14 cellular contexts compared by ENCODE assay signal in genomic region chr1:213982515-213982813, GRCh38. TPM values are rescaled to one million over a fixed set of nuclear protein-coding genes. Genes with fewer than 3 reads are reported as not detected.
DNase-seq lines count a peak whose midpoint lies in the region; ATAC-seq, FAIRE-seq and TF ChIP-seq lines count a peak whose summit lies in the region.
"Had no signal": no experiment of that assay in that cellular context is flagged by ENCODE, and none has a peak within 500 bp of the region (broad histone marks: within the 10 kb centered on the region; RNA-seq: fewer than 3 reads in every experiment).

No MANE protein-coding gene starts in this region.

- TF ChIP-seq CTCF in endothelial cell of umbilical vein (IDR thresholded peaks at IDR 0.05; ENCODE audit: extremely low read depth in 1 of 2, insufficient read depth in 1 of 2, low read depth in 1 of 2, low read length in 2 of 2): no peak
- no peak for TF ChIP-seq CTCF in neural progenitor cell (IDR thresholded peaks at IDR 0.05)
- no peak for TF ChIP-seq CTCF in vagina (IDR thresholded peaks at IDR 0.05)

- H3K27ac ChIP-seq in endothelial cell of umbilical vein (ENCODE audit: insufficient read depth, low read depth, low read length) (no peak overlapping the region), neural progenitor cell (no peak overlapping the region), vagina (no peak overlapping the region)
- H3K27ac ChIP-seq: C4-2B had no signal

- POLR2A ChIA-PET in endothelial cell of umbilical vein (lab: Charles Lee): no interaction called here

- no peak for FAIRE-seq in endothelial cell of umbilical vein (lab: Jason Lieb, UNC)

- H3K4me3 ChIP-seq in endothelial cell of umbilical vein (replicated peaks in 1 of 3; ENCODE audit: insufficient read depth in 1 of 3, low read depth in 1 of 3, low read length in 3 of 3) (peak overlapping the region in 2 of 3 experiments; percentile 12 to 46), neural progenitor cell (peak overlapping the region; percentile 58), vagina (peak overlapping the region; percentile 24 to 32)

- H3K27me3 ChIP-seq in endothelial cell of umbilical vein (ENCODE audit: control insufficient read depth in 2 of 2, insufficient read depth in 2 of 2, low read length in 2 of 2) (peaks cover 32 to 44% of the 10 kb centered on the region in 2 experiments), neural progenitor cell (peaks cover 100% of the 10 kb centered on the region), vagina (peaks cover 26% of the 10 kb centered on the region)

- no peak for TF ChIP-seq POLR2A in endothelial cell of umbilical vein (IDR thresholded peaks at IDR 0.05; ENCODE audit: low read depth, low read length)
- no peak for TF ChIP-seq POLR2A in vagina (IDR thresholded peaks at IDR 0.05)

- peaks cover 88% of the 10 kb centered on the region for H3K27me3 Mint-ChIP-seq in stimulated activated naive CD8-positive, alpha-beta T cell treated with anti-CD3 and anti-CD28 coated beads, Interleukin-15, Interleukin-2, amounts not matched to agents 100 ng/mL and 50 ng/mL, for 24 hours
- peaks cover 100% of the 10 kb centered on the region for H3K27me3 Mint-ChIP-seq in stimulated activated naive CD8-positive, alpha-beta T cell treated with anti-CD3 and anti-CD28 coated beads, Interleukin-15, amount 100 ng/mL, for 72 hours
- H3K27me3 Mint-ChIP-seq in neural progenitor cell (ENCODE audit: insufficient read depth, low read depth): peaks cover 78% of the 10 kb centered on the region

- peak overlapping the region; percentile 14 for H3K4me3 Mint-ChIP-seq in stimulated activated naive CD8-positive, alpha-beta T cell treated with anti-CD3 and anti-CD28 coated beads, Interleukin-15, Interleukin-2, amounts not matched to agents 100 ng/mL and 50 ng/mL, for 24 hours
- H3K4me3 Mint-ChIP-seq in stimulated activated naive CD8-positive, alpha-beta T cell treated with anti-CD3 and anti-CD28 coated beads, Interleukin-15, amount 100 ng/mL, for 72 hours: peak overlapping the region in 1 of 2 donors; percentile 33
- peak overlapping the region; percentile 80 for H3K4me3 Mint-ChIP-seq in neural progenitor cell
- H3K4me3 Mint-ChIP-seq: dendritic cell treated with granulocyte-macrophage colony-stimulating factor and Interleukin-4, amounts not matched to agents 40 ng/mL and 50 ng/mL, for 4 days had no signal

- DNase-seq in stimulated activated naive CD8-positive, alpha-beta T cell treated with anti-CD3 and anti-CD28 coated beads, Interleukin-15, amount 100 ng/mL, for 72 hours: no peak
- no peak for DNase-seq in endothelial cell of umbilical vein (ENCODE audit: low read depth, low spot score)
- DNase-seq in neural progenitor cell (ENCODE audit: low spot score): no peak
- DNase-seq in vagina (ENCODE audit: extremely low spot score in 2 of 2): no peak
- DNase-seq in medulla oblongata (ENCODE audit: extremely low spot score): no peak
- no peak for DNase-seq in T-helper 2 cell
- DNase-seq: activated CD4-positive, alpha-beta T cell treated with anti-CD3 and anti-CD28 coated beads for 1 hour; activated gamma-delta T cell; NCI-H2227 treated with DMSO at 0.1 percent for 48 hours; stimulated activated CD4-positive, alpha-beta T cell treated with anti-CD3 and anti-CD28 coated beads, Interleukin-4, amount 100 ng/mL, for 24 hours had no signal

- H3K9ac ChIP-seq in endothelial cell of umbilical vein (replicated peaks; ENCODE audit: extremely low read depth, insufficient read depth, low read length) (no peak overlapping the region), neural progenitor cell (no peak overlapping the region)

- H3K79me2 ChIP-seq in endothelial cell of umbilical vein (ENCODE audit: control insufficient read depth, insufficient read depth, low read length) (no peaks in the 10 kb centered on the region), neural progenitor cell (ENCODE audit: low read depth) (no peaks in the 10 kb centered on the region)

- intact Hi-C loops in endothelial cell of umbilical vein (cut with micrococcal nuclease): no loop called here
- intact Hi-C loops in vagina (cut with DNase I): no loop called here

- H2AFZ ChIP-seq in endothelial cell of umbilical vein (ENCODE audit: low read depth, low read length) (peak overlapping the region; percentile 82), neural progenitor cell (replicated peaks) (peak overlapping the region; percentile 96)

- H3K36me3 Mint-ChIP-seq in stimulated activated naive CD8-positive, alpha-beta T cell treated with anti-CD3 and anti-CD28 coated beads, Interleukin-15, Interleukin-2, amounts not matched to agents 100 ng/mL and 50 ng/mL, for 24 hours (ENCODE audit: low read depth): no peaks in the 10 kb centered on the region
- no peaks in the 10 kb centered on the region for H3K36me3 Mint-ChIP-seq in neural progenitor cell

- dilution Hi-C loops in endothelial cell of umbilical vein (cut with MboI; ENCODE audit: extremely low pct_ligation_motif_present, low sequenced_read_pairs): no loop called here

- no peaks in the 10 kb centered on the region for H3K36me3 ChIP-seq in endothelial cell of umbilical vein (ENCODE audit: control insufficient read depth in 2 of 2, extremely low read depth in 1 of 2, insufficient read depth in 2 of 2, low read length in 2 of 2)
- H3K36me3 ChIP-seq in neural progenitor cell: no peaks in the 10 kb centered on the region
- no peaks in the 10 kb centered on the region for H3K36me3 ChIP-seq in vagina

- no peak overlapping the region for H3K27ac Mint-ChIP-seq in stimulated activated naive CD8-positive, alpha-beta T cell treated with anti-CD3 and anti-CD28 coated beads, Interleukin-15, Interleukin-2, amounts not matched to agents 100 ng/mL and 50 ng/mL, for 24 hours
- H3K27ac Mint-ChIP-seq in stimulated activated naive CD8-positive, alpha-beta T cell treated with anti-CD3 and anti-CD28 coated beads, Interleukin-15, amount 100 ng/mL, for 72 hours: no peak overlapping the region
- H3K27ac Mint-ChIP-seq in neural progenitor cell: peak overlapping the region; percentile 25
- H3K27ac Mint-ChIP-seq: dendritic cell treated with granulocyte-macrophage colony-stimulating factor and Interleukin-4, amounts not matched to agents 40 ng/mL and 50 ng/mL, for 4 days had no signal

- BruUV-seq in endothelial cell of umbilical vein (replicated peaks; lab: Mats Ljungman, UMichigan): no TSS peak

- CTCF ChIA-PET in endothelial cell of umbilical vein (lab: Charles Lee): interaction anchor here (0.8 to 1.7 kb wide), 2 partner anchors 20 to 140 kb away, joined by 3 to 6 read pairs; no protein-coding TSS in a partner anchor

- peaks cover 81% of the 10 kb centered on the region for H3F3A ChIP-seq in neural progenitor cell (ENCODE audit: low read depth)

- H3K4me1 ChIP-seq in endothelial cell of umbilical vein (ENCODE audit: control insufficient read depth, extremely low read depth, insufficient read depth, low read length): peaks cover 24% of the 10 kb centered on the region
- peaks cover 87% of the 10 kb centered on the region for H3K4me1 ChIP-seq in neural progenitor cell
- H3K4me1 ChIP-seq in vagina: peaks cover 38% of the 10 kb centered on the region

- H4K20me1 ChIP-seq in endothelial cell of umbilical vein (replicated peaks; ENCODE audit: control insufficient read depth, extremely low read depth, insufficient read depth, low read length) (no peaks in the 10 kb centered on the region), neural progenitor cell (ENCODE audit: low read depth) (peaks cover 38% of the 10 kb centered on the region)

- no peaks in the 10 kb centered on the region for H3K9me3 ChIP-seq in endothelial cell of umbilical vein (replicated peaks; ENCODE audit: control insufficient read depth, insufficient read depth, low read length)
- no peaks in the 10 kb centered on the region for H3K9me3 ChIP-seq in neural progenitor cell (ENCODE audit: low read depth)
- H3K9me3 ChIP-seq in vagina: no peaks in the 10 kb centered on the region

- no peaks in the 10 kb centered on the region for H3K9me1 ChIP-seq in endothelial cell of umbilical vein (replicated peaks; ENCODE audit: control insufficient read depth, extremely low read depth, insufficient read depth, low read length)

- ATAC-seq in stimulated activated naive CD8-positive, alpha-beta T cell treated with anti-CD3 and anti-CD28 coated beads, Interleukin-15, amount 100 ng/mL, for 72 hours: no peak
- ATAC-seq in GM19328 (IDR thresholded peaks at IDR 0.05; ENCODE audit: unreplicated experiment): no peak

- H3K4me1 Mint-ChIP-seq in stimulated activated naive CD8-positive, alpha-beta T cell treated with anti-CD3 and anti-CD28 coated beads, Interleukin-15, Interleukin-2, amounts not matched to agents 100 ng/mL and 50 ng/mL, for 24 hours (ENCODE audit: low read depth): peaks cover 15% of the 10 kb centered on the region
- peaks cover 30% of the 10 kb centered on the region for H3K4me1 Mint-ChIP-seq in stimulated activated naive CD8-positive, alpha-beta T cell treated with anti-CD3 and anti-CD28 coated beads, Interleukin-15, amount 100 ng/mL, for 72 hours
- peaks cover 72% of the 10 kb centered on the region for H3K4me1 Mint-ChIP-seq in neural progenitor cell

- H3K9me3 Mint-ChIP-seq in stimulated activated naive CD8-positive, alpha-beta T cell treated with anti-CD3 and anti-CD28 coated beads, Interleukin-15, Interleukin-2, amounts not matched to agents 100 ng/mL and 50 ng/mL, for 24 hours: peaks cover 4% of the 10 kb centered on the region
- H3K9me3 Mint-ChIP-seq in stimulated activated naive CD8-positive, alpha-beta T cell treated with anti-CD3 and anti-CD28 coated beads, Interleukin-15, amount 100 ng/mL, for 72 hours: peaks cover 0 to 7% of the 10 kb centered on the region in 2 donors
- peaks cover 2% of the 10 kb centered on the region for H3K9me3 Mint-ChIP-seq in neural progenitor cell

- H3K4me2 ChIP-seq in endothelial cell of umbilical vein (ENCODE audit: insufficient read depth, low read length) (peak overlapping the region; percentile 54), neural progenitor cell (peak overlapping the region; percentile 97)

TF ChIP-seq in endothelial cell of umbilical vein, 7 proteins besides CTCF, POLR2A, EP300 and RAD21 (continues in another document):
- no peak for TF ChIP-seq JUN (IDR thresholded peaks at IDR 0.05; ENCODE audit: borderline replicate concordance, insufficient read depth, insufficient read length, low read depth)
- TF ChIP-seq GATA2 (IDR thresholded peaks at IDR 0.05; ENCODE audit: insufficient read depth, insufficient read length, low read depth, low read length): no peak
- TF ChIP-seq EZH2 (IDR thresholded peaks at IDR 0.05; ENCODE audit: borderline replicate concordance, low read depth, low read length, severe bottlenecking): no peak
- no peak for TF ChIP-seq MYC (IDR thresholded peaks at IDR 0.05; ENCODE audit: low read depth, low read length)

RNA-seq across cellular contexts. Expression of gene PROX1, which starts 5.3 kb away (rescaled TPM):
- total RNA-seq in endothelial cell of umbilical vein (3.3 and 4.0 TPM in 2 replicates), neural progenitor cell (ENCODE audit: low replicate concordance) (1.3 and 5.0 TPM in 2 replicates), vagina (4.7 TPM)
- 1.5 and 2.2 TPM in 2 replicates for polyA plus RNA-seq in endothelial cell of umbilical vein
- polyA plus RNA-seq in endothelial cell of umbilical vein (2011; cell fraction: cytosol; rRNA removed): 0.42 and 0.46 TPM in 2 replicates
- 3.0 and 3.4 TPM in 2 replicates for polyA plus RNA-seq in endothelial cell of umbilical vein (2011; cell fraction: nucleus; rRNA removed)
- polyA plus RNA-seq in endothelial cell of umbilical vein (2012): 1.0 and 1.2 TPM in 2 replicates
- 4.3 and 14.9 TPM in 2 replicates for polyA minus RNA-seq in endothelial cell of umbilical vein
- polyA minus RNA-seq in endothelial cell of umbilical vein (2011; cell fraction: cytosol; rRNA and poly(A)+ RNA removed): not detected
- 9.2 and 11.3 TPM in 2 replicates for polyA minus RNA-seq in endothelial cell of umbilical vein (2011; cell fraction: nucleus; rRNA and poly(A)+ RNA removed)
